8 cellular contexts compared by ENCODE assay signal in the genomic region with DNA sequence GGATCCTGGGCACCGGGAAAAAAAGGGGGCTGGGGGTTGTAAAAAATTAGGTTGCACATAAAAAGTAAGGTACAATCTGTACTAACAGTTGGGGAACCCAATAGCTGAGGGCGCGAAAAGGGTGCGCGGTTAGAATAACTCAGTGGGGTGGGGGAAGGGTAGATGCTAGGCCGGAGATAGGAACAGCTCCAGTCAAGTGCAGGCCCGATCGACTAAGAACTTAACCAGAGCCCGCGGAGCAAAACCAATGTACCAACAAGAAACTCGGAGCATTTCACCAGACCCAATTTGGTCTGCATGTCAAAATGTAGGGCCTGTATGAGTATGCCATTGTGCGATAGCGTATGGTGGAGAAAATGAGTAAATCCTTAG. TPM values are rescaled to one million over a fixed set of nuclear protein-coding genes. Genes with fewer than 3 reads are reported as not detected.
DNase-seq lines count a peak whose midpoint lies in the region; ATAC-seq, FAIRE-seq and TF ChIP-seq lines count a peak whose summit lies in the region.

No MANE protein-coding gene starts in this region.

- WGBS in pancreas, 2 donors = 1% methylated on average over 13 of the region's 13 CpGs

- H3K9ac ChIP-seq in OCI-LY1 (ENCODE audit: low read length) = peak overlapping the region; percentile 99

- H3K79me2 ChIP-seq in OCI-LY1 (ENCODE audit: insufficient read depth, low read length) = peaks cover 68% of the 10 kb centered on the region

- no peaks in the 10 kb centered on the region for H3K9me2 ChIP-seq in OCI-LY1 (ENCODE audit: low read depth, low read length)

- TF ChIP-seq CTCF in cardiac muscle cell (IDR thresholded peaks at IDR 0.05; ENCODE audit: low read depth, low read length) (no peak), OCI-LY1 (IDR thresholded peaks at IDR 0.05; ENCODE audit: low read length) (no peak), pancreas (IDR thresholded peaks at IDR 0.05) (no peak), D721Med (IDR thresholded peaks at IDR 0.05; ENCODE audit: insufficient read depth, missing control alignments) (no peak)

- FAIRE-seq in pancreas (lab: Jason Lieb, UNC) (no peak), H54 (lab: Jason Lieb, UNC) (no peak), D721Med (lab: Jason Lieb, UNC) (no peak)

- H2AFZ ChIP-seq in OCI-LY1 (ENCODE audit: low read length) = no peak overlapping the region

- no peaks in the 10 kb centered on the region for H3K27me3 ChIP-seq in cardiac muscle cell
- H3K27me3 ChIP-seq in OCI-LY1 (ENCODE audit: insufficient read depth, low read length) = no peaks in the 10 kb centered on the region
- no peaks in the 10 kb centered on the region for H3K27me3 ChIP-seq in pancreas

- intact Hi-C loops in cardiac septum (cut with DNase I) (loop anchor here (5.0 kb wide), 5 partner anchors 90 to 1165 kb away; partner anchors contain the start of genes GPAT3, LIN54 and SEC31A), head of caudate nucleus (cut with DNase I) (loop anchor here (5.0 to 10.0 kb wide), 2 partner anchors 85 to 662 kb away; partner anchors contain the start of gene COPS4), pancreas (cut with DNase I) (loop anchor here in 1 of 3 donors (10.0 kb wide), 1 partner anchor 52 kb away; no protein-coding TSS in a partner anchor)

- DNase-seq in cardiac muscle cell (ENCODE audit: low read depth in 1 of 2, low spot score in 1 of 2) = peak; percentile 32 to 75
- DNase-seq in cardiac septum (ENCODE audit: low spot score) = no peak
- peak; percentile 51 for DNase-seq in activated naive CD4-positive, alpha-beta T cell treated with Interleukin-2 at 50 U/mL for 16 hours
- peak in 29 of 42 donors; percentile 26 to 77 (median 49) for DNase-seq in head of caudate nucleus
- DNase-seq in pancreas = peak in 5 of 6 donors; percentile 26 to 59 (median 37)
- DNase-seq in H54 (ENCODE audit: insufficient read length, low spot score) = no peak
- no peak for DNase-seq in D721Med (ENCODE audit: insufficient read length, low spot score)

- no peaks in the 10 kb centered on the region for H3F3A ChIP-seq in OCI-LY1 (ENCODE audit: insufficient read depth, low read length)

- ATAC-seq in pancreas = peak in 3 of 4 donors; percentile 20 to 30 (median 29)

- H3K36me3 ChIP-seq in cardiac muscle cell (peaks cover 4% of the 10 kb centered on the region), OCI-LY1 (ENCODE audit: insufficient read depth, low read length) (peaks cover 69% of the 10 kb centered on the region), pancreas (peaks cover 0 to 10% (median 0%) of the 10 kb centered on the region in 3 donors)

- H3K9me3 ChIP-seq in cardiac muscle cell (ENCODE audit: low read depth) = no peaks in the 10 kb centered on the region
- H3K9me3 ChIP-seq in OCI-LY1 (ENCODE audit: low read length) = no peaks in the 10 kb centered on the region
- H3K9me3 ChIP-seq in pancreas = no peaks in the 10 kb centered on the region

- H3K27ac ChIP-seq in cardiac muscle cell (peak overlapping the region; percentile 100), OCI-LY1 (ENCODE audit: low read depth, low read length, poor library complexity, severe bottlenecking) (peak overlapping the region; percentile 84), pancreas (peak overlapping the region in 2 of 4 donors; percentile 100)

- no peak for TF ChIP-seq POLR2A in H54 (IDR thresholded peaks at IDR 0.05; ENCODE audit: low read depth, low read length)

- H3K4me3 ChIP-seq in cardiac muscle cell (peak overlapping the region; percentile 83), OCI-LY1 (ENCODE audit: low read depth, low read length, poor library complexity, severe bottlenecking) (peak overlapping the region; percentile 99), pancreas (peak overlapping the region; percentile 85 to 98 (median 88))

- peaks cover 43% of the 10 kb centered on the region for H3K4me1 ChIP-seq in cardiac muscle cell (ENCODE audit: low read depth)
- peaks cover 55% of the 10 kb centered on the region for H3K4me1 ChIP-seq in OCI-LY1 (ENCODE audit: insufficient read depth, low read length, severe bottlenecking)
- peaks cover 19 to 44% (median 23%) of the 10 kb centered on the region in 3 donors for H3K4me1 ChIP-seq in pancreas

- peak overlapping the region; percentile 93 for H3K4me2 ChIP-seq in OCI-LY1 (ENCODE audit: low read length)

- peaks cover 16% of the 10 kb centered on the region; the same call in 1 of the 2 replicates for H4K20me1 ChIP-seq in OCI-LY1 (ENCODE audit: insufficient read depth, low read length)

RNA-seq across cellular contexts. Expression of gene HNRNPD, which starts 1.3 kb away (rescaled TPM):
- total RNA-seq in cardiac muscle cell (73.2 and 175 TPM in 2 replicates), cardiac septum (110 TPM), pancreas (10 to 100 TPM; 52.7 to 92.0 (median 72.7) TPM)
- polyA plus RNA-seq in cardiac muscle cell (348 and 451 TPM in 2 replicates), pancreas (100 to 1,000 TPM in 1 of 2 donors, 10 to 100 TPM in 1; 93.7 to 131 TPM)

RNA-seq across cellular contexts. Expression of gene HNRNPDL, which starts 57.8 kb away (rescaled TPM):
- total RNA-seq in cardiac muscle cell (299 and 311 TPM in 2 replicates), cardiac septum (154 TPM), pancreas (100 to 1,000 TPM in 2 of 6 donors, 10 to 100 TPM in 4; 56.6 to 134 (median 92.5) TPM)
- polyA plus RNA-seq in cardiac muscle cell (215 and 255 TPM in 2 replicates), pancreas (100 to 1,000 TPM; 122 to 210 TPM)

RNA-seq across cellular contexts. Expression of gene ENOPH1, which starts 57.9 kb away (rescaled TPM):
- total RNA-seq in cardiac muscle cell (23.2 and 32.1 TPM in 2 replicates), cardiac septum (18.6 TPM), pancreas (10 to 100 TPM in 4 of 6 donors, 1 to 10 TPM in 2; 8.4 to 17.4 (median 13.6) TPM)
- polyA plus RNA-seq in cardiac muscle cell (43.2 and 43.4 TPM in 2 replicates), pancreas (10 to 100 TPM; 21.2 to 24.4 TPM)

Comparison
In these comparisons a context has a peak if more than half of its experiments do, and no peak if none do; other contexts are left out.
1. DNase-seq: peak in cardiac muscle cell (2 of 2), activated naive CD4-positive, alpha-beta T cell treated with Interleukin-2 at 50 U/mL for 16 hours (single experiment), head of caudate nucleus (29 of 42) and pancreas (5 of 6); none in cardiac septum (single experiment), H54 (single experiment) and D721Med (single experiment).
2. Peak in every context shown above with its lines, with median percentiles within 50 percentile points of each other: H3K4me3 ChIP-seq.